In the genomic region with DNA sequence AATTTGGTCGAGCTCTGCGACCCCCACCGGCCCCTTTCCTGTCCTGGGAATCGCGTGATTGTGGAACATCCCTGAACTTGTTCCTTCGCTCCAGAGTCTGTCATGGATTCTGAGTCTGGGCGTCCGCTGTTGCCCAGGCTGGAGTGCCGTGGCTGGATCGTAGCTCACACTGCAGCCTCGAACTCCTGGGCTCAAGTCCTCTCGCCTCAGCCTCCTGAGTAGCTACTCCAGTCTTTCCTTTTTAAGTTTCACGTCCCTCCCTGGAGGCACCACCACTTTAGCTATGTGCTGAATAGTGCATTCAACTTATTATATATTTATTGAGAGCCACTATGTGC, we compare ENCODE assay signal across 1 cellular context.
TF ChIP-seq lines count a peak whose summit lies in the region.

No MANE protein-coding gene starts in this region.

TF ChIP-seq in HepG2, 621 proteins besides CTCF, POLR2A, EP300 and RAD21 (continued from another document):
- TF ChIP-seq, protein P1, sequence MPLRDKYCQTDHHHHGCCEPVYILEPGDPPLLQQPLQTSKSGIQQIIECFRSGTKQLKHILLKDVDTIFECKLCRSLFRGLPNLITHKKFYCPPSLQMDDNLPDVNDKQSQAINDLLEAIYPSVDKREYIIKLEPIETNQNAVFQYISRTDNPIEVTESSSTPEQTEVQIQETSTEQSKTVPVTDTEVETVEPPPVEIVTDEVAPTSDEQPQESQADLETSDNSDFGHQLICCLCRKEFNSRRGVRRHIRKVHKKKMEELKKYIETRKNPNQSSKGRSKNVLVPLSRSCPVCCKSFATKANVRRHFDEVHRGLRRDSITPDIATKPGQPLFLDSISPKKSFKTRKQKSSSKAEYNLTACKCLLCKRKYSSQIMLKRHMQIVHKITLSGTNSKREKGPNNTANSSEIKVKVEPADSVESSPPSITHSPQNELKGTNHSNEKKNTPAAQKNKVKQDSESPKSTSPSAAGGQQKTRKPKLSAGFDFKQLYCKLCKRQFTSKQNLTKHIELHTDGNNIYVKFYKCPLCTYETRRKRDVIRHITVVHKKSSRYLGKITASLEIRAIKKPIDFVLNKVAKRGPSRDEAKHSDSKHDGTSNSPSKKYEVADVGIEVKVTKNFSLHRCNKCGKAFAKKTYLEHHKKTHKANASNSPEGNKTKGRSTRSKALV (CRISPR knock-in tag; IDR thresholded peaks at IDR 0.05), result 0 out of 2 replicates have a peak, but pooled peaks have one; percentile 49
- peak; percentile 7; the same call in 1 of the 2 replicates for TF ChIP-seq PHF20 (CRISPR knock-in tag; IDR thresholded peaks at IDR 0.05)
